Comparison of ENCODE assay signal across 28 cellular contexts in the genomic region with DNA sequence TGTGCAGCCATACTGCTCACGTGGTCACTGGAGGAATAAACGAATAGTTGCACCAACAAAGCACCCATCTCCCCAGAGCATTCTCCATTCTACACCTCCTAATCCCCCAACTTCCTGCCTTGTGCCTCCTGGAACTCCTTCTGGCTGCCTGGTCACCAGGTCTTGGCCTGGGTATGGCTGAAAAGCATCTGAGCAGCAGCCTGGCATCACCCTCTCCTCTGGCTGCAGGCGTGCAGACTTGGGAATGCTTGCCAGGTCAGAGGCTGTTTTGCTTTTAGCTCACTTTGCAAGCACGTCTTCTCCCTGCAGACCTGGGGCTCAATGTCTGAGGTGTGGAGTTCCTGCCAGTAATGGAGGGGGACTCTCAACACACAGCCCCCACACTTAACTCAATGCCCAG. TPM values are rescaled to one million over a fixed set of nuclear protein-coding genes. Genes with fewer than 3 reads are reported as not detected.
"Had no signal": no experiment of that assay in that cellular context is flagged by ENCODE, and none has a peak within 500 bp of the region (broad histone marks: within the 10 kb centered on the region; RNA-seq: fewer than 3 reads in every experiment).

No MANE protein-coding gene starts in this region.

- DNase-seq: activated CD4-positive, alpha-beta T cell treated with anti-CD3 and anti-CD28 coated beads, Interleukin-2, amount 50 U/mL, for 4 hours; activated CD4-positive, CD25-positive, alpha-beta regulatory T cell treated with anti-CD3 and anti-CD28 coated beads, Interleukin-2, amount 50 U/mL, for 72 hours; activated effector memory CD4-positive, alpha-beta T cell treated with anti-CD3 and anti-CD28 coated beads, Interleukin-2, amount 50 U/mL, for 16 hours; activated naive CD4-positive, alpha-beta T cell treated with anti-CD3 and anti-CD28 coated beads, Interleukin-2, amount 50 U/mL, for 16 hours; activated T-cell treated with anti-CD3 and anti-CD28 coated beads, Interleukin-2, amount 50 U/mL, for 72 hours; aorta; brain microvascular endothelial cell; cortex of kidney; effector CD4-positive, alpha-beta T cell; left lung; nephron progenitor cell; right lobe of liver; small intestine; stimulated activated CD4-positive, alpha-beta T cell treated with anti-CD3 and anti-CD28 coated beads, Interleukin-4, amount 100 ng/mL, for 24 hours; T-helper 2 cell; testis; upper lobe of right lung had no signal

- ATAC-seq: activated T-cell treated with anti-CD3 and anti-CD28 coated beads, Interleukin-2, amount 50 U/mL, for 72 hours; esophagus mucosa; gastroesophageal sphincter; left lung; right lobe of liver; stimulated activated effector memory CD8-positive, alpha-beta T cell treated with anti-CD3 and anti-CD28 coated beads, Interleukin-12 subunit alpha, Interleukin-12 subunit beta, amount 100 ng/mL, for 72 hours; upper lobe of right lung had no signal

- H3K9me3 ChIP-seq: gastroesophageal sphincter, heart left ventricle, left lung, right lobe of liver, testis, upper lobe of right lung had no signal

- H3K4me1 Mint-ChIP-seq: central memory CD8-positive, alpha-beta T cell; stimulated activated effector memory CD8-positive, alpha-beta T cell treated with anti-CD3 and anti-CD28 coated beads, Interleukin-12 subunit alpha, Interleukin-12 subunit beta, amount 100 ng/mL, for 72 hours had no signal

- H3K27me3 ChIP-seq: right lobe of liver, testis had no signal

- H3K9me3 Mint-ChIP-seq: activated T-cell treated with anti-CD3 and anti-CD28 coated beads, Interleukin-2, amount 50 U/mL, for 72 hours; central memory CD8-positive, alpha-beta T cell; nephron progenitor cell; stimulated activated effector memory CD8-positive, alpha-beta T cell treated with anti-CD3 and anti-CD28 coated beads, Interleukin-12 subunit alpha, Interleukin-12 subunit beta, amount 100 ng/mL, for 72 hours had no signal

- H3K4me3 ChIP-seq: gastroesophageal sphincter, heart left ventricle, left lung, right lobe of liver, testis, upper lobe of right lung had no signal

- H3K27ac Mint-ChIP-seq: activated T-cell treated with anti-CD3 and anti-CD28 coated beads, Interleukin-2, amount 50 U/mL, for 72 hours; nephron progenitor cell; progenitor cell of endocrine pancreas; stimulated activated effector memory CD8-positive, alpha-beta T cell treated with anti-CD3 and anti-CD28 coated beads, Interleukin-12 subunit alpha, Interleukin-12 subunit beta, amount 100 ng/mL, for 72 hours had no signal

- H3K27ac ChIP-seq: brain microvascular endothelial cell, gastroesophageal sphincter, heart left ventricle, left lung, right lobe of liver, testis, upper lobe of right lung, VCaP had no signal

- H3K4me3 Mint-ChIP-seq: activated T-cell treated with anti-CD3 and anti-CD28 coated beads, Interleukin-2, amount 50 U/mL, for 72 hours; central memory CD8-positive, alpha-beta T cell; nephron progenitor cell; stimulated activated effector memory CD8-positive, alpha-beta T cell treated with anti-CD3 and anti-CD28 coated beads, Interleukin-12 subunit alpha, Interleukin-12 subunit beta, amount 100 ng/mL, for 72 hours had no signal

- H3K36me3 ChIP-seq: brain microvascular endothelial cell, gastroesophageal sphincter, heart left ventricle, left lung, right lobe of liver, upper lobe of right lung had no signal

- H3K36me3 Mint-ChIP-seq: stimulated activated effector memory CD8-positive, alpha-beta T cell treated with anti-CD3 and anti-CD28 coated beads, Interleukin-12 subunit alpha, Interleukin-12 subunit beta, amount 100 ng/mL, for 72 hours had no signal

- H3K4me1 ChIP-seq: left lung, right lobe of liver, testis, upper lobe of right lung had no signal

RNA-seq across cellular contexts. Expression of a gene that starts 54.9 kb away (rescaled TPM):
- total RNA-seq: activated CD8-positive, alpha-beta memory T cell treated with anti-CD3 and anti-CD28 coated beads for 36 hours; activated T-cell treated with anti-CD3 and anti-CD28 coated beads, Interleukin-2, amount 50 U/mL, for 72 hours; esophagus mucosa; kidney epithelial cell; myocyte; osteoblast had no signal
